Comparison of ENCODE assay signal across 2 cellular contexts in genomic region chr18:13437801-13438506, GRCh38.
TF ChIP-seq lines count a peak whose summit lies in the region.

No MANE protein-coding gene starts in this region.

TF ChIP-seq in liver, 16 proteins besides CTCF, POLR2A, EP300 and RAD21 (continued from another document):
- TF ChIP-seq ZBTB33 (IDR thresholded peaks at IDR 0.05), result no peak

TF ChIP-seq in HepG2, 621 proteins besides CTCF, POLR2A, EP300 and RAD21 (continued from another document):
- TF ChIP-seq, protein P1, sequence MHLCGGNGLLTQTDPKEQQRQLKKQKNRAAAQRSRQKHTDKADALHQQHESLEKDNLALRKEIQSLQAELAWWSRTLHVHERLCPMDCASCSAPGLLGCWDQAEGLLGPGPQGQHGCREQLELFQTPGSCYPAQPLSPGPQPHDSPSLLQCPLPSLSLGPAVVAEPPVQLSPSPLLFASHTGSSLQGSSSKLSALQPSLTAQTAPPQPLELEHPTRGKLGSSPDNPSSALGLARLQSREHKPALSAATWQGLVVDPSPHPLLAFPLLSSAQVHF (CRISPR knock-in tag; IDR thresholded peaks at IDR 0.05), result no peak
- TF ChIP-seq CEBPG (CRISPR knock-in tag; IDR thresholded peaks at IDR 0.05) (no peak), ZNF747 (CRISPR knock-in tag; IDR thresholded peaks at IDR 0.05; ENCODE audit: borderline replicate concordance) (no peak), NR1H2 (CRISPR knock-in tag; IDR thresholded peaks at IDR 0.05; ENCODE audit: borderline replicate concordance, low read depth) (no peak), TSC22D2 (CRISPR knock-in tag; IDR thresholded peaks at IDR 0.05; ENCODE audit: borderline replicate concordance) (no peak), ZNF160 (CRISPR knock-in tag; IDR thresholded peaks at IDR 0.05) (no peak), ZNF138 (CRISPR knock-in tag; IDR thresholded peaks at IDR 0.05; ENCODE audit: low read depth) (no peak)
- TF ChIP-seq, protein P2, sequence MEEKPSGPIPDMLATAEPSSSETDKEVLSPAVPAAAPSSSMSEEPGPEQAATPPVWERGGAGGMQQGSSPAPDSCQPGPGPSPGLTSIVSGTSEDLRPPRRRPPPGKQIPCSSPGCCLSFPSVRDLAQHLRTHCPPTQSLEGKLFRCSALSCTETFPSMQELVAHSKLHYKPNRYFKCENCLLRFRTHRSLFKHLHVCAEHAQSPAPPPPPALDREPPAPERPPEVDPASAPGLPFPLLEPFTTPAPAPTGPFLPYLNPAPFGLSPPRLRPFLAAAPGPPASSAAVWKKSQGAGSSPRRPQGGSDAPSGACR (CRISPR knock-in tag; IDR thresholded peaks at IDR 0.05), result no peak
